Comparison of ENCODE assay signal across 13 cellular contexts in genomic region chr21:39885119-39885848, GRCh38. TPM values are rescaled to one million over a fixed set of nuclear protein-coding genes. Genes with fewer than 3 reads are reported as not detected.
A peak's percentile ranks its signal among the peaks of the same experiment; 100 is the strongest.
DNase-seq lines count a peak whose midpoint lies in the region; ATAC-seq, FAIRE-seq and TF ChIP-seq lines count a peak whose summit lies in the region.
"Had no signal": no experiment of that assay in that cellular context is flagged by ENCODE, and none has a peak within 500 bp of the region (broad histone marks: within the 10 kb centered on the region; RNA-seq: fewer than 3 reads in every experiment).

No MANE protein-coding gene starts in this region.

- no peak for TF ChIP-seq CTCF in BE2C (IDR thresholded peaks at IDR 0.05; ENCODE audit: low read depth, low read length)
- no peak for TF ChIP-seq CTCF in ascending aorta (IDR thresholded peaks at IDR 0.05)

- DNase-seq in BE2C, result peak; percentile 58
- DNase-seq in NCI-H187 treated with DMSO at 0.1 percent for 48 hours (lab: John Stamatoyannopoulos, UW), result peak; percentile 82
- DNase-seq in ascending aorta (ENCODE audit: low spot score in 2 of 2), result no peak
- DNase-seq in left colon, result peak; percentile 6 to 63
- no peak for DNase-seq in RCC 7860 (ENCODE audit: low spot score)
- no peak for DNase-seq in activated CD4-positive, alpha-beta T cell treated with anti-CD3 and anti-CD28 coated beads for 4 hours
- DNase-seq in NCI-H226, result no peak
- DNase-seq: activated T-cell treated with anti-CD3 and anti-CD28 coated beads, Interleukin-2, amount 50 U/mL, for 1 hour; naive B cell had no signal

- H3K9me3 ChIP-seq in BE2C, result no peaks in the 10 kb centered on the region
- H3K9me3 ChIP-seq in ascending aorta, result no peaks in the 10 kb centered on the region
- H3K9me3 ChIP-seq: tibial nerve had no signal

- ATAC-seq in left colon, result no peak
- no peak for ATAC-seq in HG03378 (IDR thresholded peaks at IDR 0.05; ENCODE audit: unreplicated experiment)

- H3K27me3 ChIP-seq in BE2C (no peaks in the 10 kb centered on the region; the same call in 1 of the 2 replicates), ascending aorta (no peaks in the 10 kb centered on the region)
- H3K27me3 ChIP-seq: tibial nerve had no signal

- peak overlapping the region; percentile 24 to 52 for H3K27ac ChIP-seq in ascending aorta
- H3K27ac ChIP-seq: tibial nerve had no signal

- intact Hi-C loops in ascending aorta (cut with DNase I), result no loop called here
- intact Hi-C loops in left colon (cut with DNase I, micrococcal nuclease), result no loop called here

- H3K4me1 ChIP-seq in BE2C, result no peaks in the 10 kb centered on the region
- H3K4me1 ChIP-seq in ascending aorta, result no peaks in the 10 kb centered on the region
- H3K4me1 ChIP-seq: tibial nerve had no signal

- no peak for FAIRE-seq in RCC 7860 (lab: Jason Lieb, UNC)

- H3K4me3 ChIP-seq in BE2C (ENCODE audit: low read depth, low read length) (no peak overlapping the region), ascending aorta (no peak overlapping the region)
- H3K4me3 ChIP-seq: tibial nerve had no signal

- H3K36me3 ChIP-seq in BE2C (no peaks in the 10 kb centered on the region), ascending aorta (no peaks in the 10 kb centered on the region)
- H3K36me3 ChIP-seq: tibial nerve had no signal

RNA-seq across cellular contexts. Expression of gene PCP4, which starts 18.0 kb away (rescaled TPM):
- not detected for polyA plus RNA-seq in BE2C (2012; ENCODE audit: insufficient read depth, insufficient read length, low read depth)
- total RNA-seq in ascending aorta (not detected), left colon (1 to 10 TPM in 1 of 2 donors, under 1 TPM in 1; 0.64 to 6.5 TPM)
- total RNA-seq: chondrocyte, HT-29 had no signal

Comparison
In these comparisons a context has a peak if more than half of its experiments do, and no peak if none do; other contexts are left out.
1. DNase-seq: peak in BE2C (single experiment), NCI-H187 treated with DMSO at 0.1 percent for 48 hours (single experiment) and left colon (2 of 2); none in ascending aorta (0 of 2), RCC 7860 (single experiment), activated CD4-positive, alpha-beta T cell treated with anti-CD3 and anti-CD28 coated beads for 4 hours (0 of 2) and NCI-H226 (single experiment).